ENCODE assay signal across 1 cellular context in genomic region chr2:241532733-241533601, GRCh38.
TF ChIP-seq lines count a peak whose summit lies in the region.

No MANE protein-coding gene starts in this region.

TF ChIP-seq in HepG2, 621 proteins besides CTCF, POLR2A, EP300 and RAD21 (continued from another document and continues in another):
- TF ChIP-seq HIC2 (CRISPR knock-in tag; IDR thresholded peaks at IDR 0.05; ENCODE audit: low read depth): peak; percentile 86
- TF ChIP-seq ZNF318 (CRISPR knock-in tag; IDR thresholded peaks at IDR 0.05): no peak
- TF ChIP-seq E2F1 (CRISPR knock-in tag; IDR thresholded peaks at IDR 0.05): no peak
- no peak for TF ChIP-seq ZNF274 (CRISPR knock-in tag; IDR thresholded peaks at IDR 0.05)
- TF ChIP-seq MLLT10 (CRISPR knock-in tag; IDR thresholded peaks at IDR 0.05): no peak
- peak; percentile 57 for TF ChIP-seq STAG1 (CRISPR knock-in tag; IDR thresholded peaks at IDR 0.05)
- TF ChIP-seq TMF1 (CRISPR knock-in tag; IDR thresholded peaks at IDR 0.05; ENCODE audit: low read depth): no peak
- TF ChIP-seq ZSCAN20 (CRISPR knock-in tag; IDR thresholded peaks at IDR 0.05; ENCODE audit: borderline replicate concordance): no peak
- TF ChIP-seq GFI1 (CRISPR knock-in tag; IDR thresholded peaks at IDR 0.05; ENCODE audit: borderline replicate concordance): no peak
- no peak for TF ChIP-seq IKZF1 (IDR thresholded peaks at IDR 0.05)
- no peak for TF ChIP-seq BRCA1 (CRISPR knock-in tag; IDR thresholded peaks at IDR 0.05)
- TF ChIP-seq PCBP2 (optimal IDR thresholded peaks at IDR 0.05; ENCODE audit: low read depth, low read length, poor library complexity, severe bottlenecking): no peak
- no peak for TF ChIP-seq PRDM15 (CRISPR knock-in tag; IDR thresholded peaks at IDR 0.05)
- TF ChIP-seq ZNF850 (CRISPR knock-in tag; conservative IDR thresholded peaks at IDR 0.05): no peak
- TF ChIP-seq ZNF484 (CRISPR knock-in tag; IDR thresholded peaks at IDR 0.05; ENCODE audit: borderline replicate concordance, low read depth): no peak
- peak; percentile 20; the same call in 1 of the 2 replicates for TF ChIP-seq SP4 (CRISPR knock-in tag; IDR thresholded peaks at IDR 0.05)
- TF ChIP-seq NR2F1 (CRISPR knock-in tag; IDR thresholded peaks at IDR 0.05): no peak
- no peak for TF ChIP-seq PAWR (CRISPR knock-in tag; IDR thresholded peaks at IDR 0.05; ENCODE audit: borderline replicate concordance)
- TF ChIP-seq KLF6 (CRISPR knock-in tag; IDR thresholded peaks at IDR 0.05): no peak
- TF ChIP-seq CEBPG (CRISPR knock-in tag; IDR thresholded peaks at IDR 0.05): no peak
- peak; percentile 32; the same call in 1 of the 2 replicates for TF ChIP-seq PHF20 (CRISPR knock-in tag; IDR thresholded peaks at IDR 0.05)
- TF ChIP-seq ZNF160 (CRISPR knock-in tag; IDR thresholded peaks at IDR 0.05): no peak
- peak; percentile 43; the same call in 1 of the 2 replicates for TF ChIP-seq PAXIP1 (CRISPR knock-in tag; conservative IDR thresholded peaks at IDR 0.05)
- no peak for TF ChIP-seq TFDP1 (CRISPR knock-in tag; IDR thresholded peaks at IDR 0.05; ENCODE audit: borderline replicate concordance)
- no peak for TF ChIP-seq ZNF589 (CRISPR knock-in tag; conservative IDR thresholded peaks at IDR 0.05)
- TF ChIP-seq ZBTB33 (CRISPR knock-in tag; IDR thresholded peaks at IDR 0.05): no peak
- no peak for TF ChIP-seq ISX (CRISPR knock-in tag; conservative IDR thresholded peaks at IDR 0.05)
- TF ChIP-seq ZFP82 (CRISPR knock-in tag; IDR thresholded peaks at IDR 0.05; ENCODE audit: borderline replicate concordance): no peak
- TF ChIP-seq HOXA9 (CRISPR knock-in tag; IDR thresholded peaks at IDR 0.05; ENCODE audit: borderline replicate concordance): no peak
- TF ChIP-seq CAMTA2 (CRISPR knock-in tag; IDR thresholded peaks at IDR 0.05; ENCODE audit: borderline replicate concordance): no peak
- no peak; the same call in 1 of the 2 replicates for TF ChIP-seq ZBTB26 (CRISPR knock-in tag; IDR thresholded peaks at IDR 0.05; ENCODE audit: borderline replicate concordance)
- no peak for TF ChIP-seq HDAC1 (CRISPR knock-in tag; IDR thresholded peaks at IDR 0.05)
- TF ChIP-seq ZNF569 (CRISPR knock-in tag; IDR thresholded peaks at IDR 0.05; ENCODE audit: borderline replicate concordance): no peak
- no peak for TF ChIP-seq TBP (CRISPR knock-in tag; IDR thresholded peaks at IDR 0.05)
- peak; percentile 72; the same call in 1 of the 2 replicates for TF ChIP-seq NRL (CRISPR knock-in tag; IDR thresholded peaks at IDR 0.05; ENCODE audit: borderline replicate concordance)
- no peak for TF ChIP-seq ZBTB20 (CRISPR knock-in tag; IDR thresholded peaks at IDR 0.05; ENCODE audit: borderline replicate concordance, low read depth)
- TF ChIP-seq ZNF251 (CRISPR knock-in tag; IDR thresholded peaks at IDR 0.05): no peak
